In genomic region chr20:3811421-3812258, GRCh38 we compare ENCODE assay signal across 8 cellular contexts. TPM values are rescaled to one million over a fixed set of nuclear protein-coding genes. Genes with fewer than 3 reads are reported as not detected.
DNase-seq lines count a peak whose midpoint lies in the region; ATAC-seq and TF ChIP-seq lines count a peak whose summit lies in the region.

No MANE protein-coding gene starts in this region.

- ATAC-seq in HG03457 (IDR thresholded peaks at IDR 0.05; ENCODE audit: unreplicated experiment): no peak

- DNase-seq in C1 segment of cervical spinal cord (lab: John Stamatoyannopoulos, UW) (peak; percentile 73 to 99 (median 96)), SIG-M5 treated with dmso at 0.1 percent for 504 hours (lab: John Stamatoyannopoulos, UW; ENCODE audit: unreplicated experiment) (peak; percentile 92), activated gamma-delta T cell treated with Interleukin-2 at 50 U/mL for 16 hours (peak; percentile 96), fibroblast of the aortic adventitia (ENCODE audit: low read depth) (peak; percentile 100), occipital lobe (lab: John Stamatoyannopoulos, UW) (peak; percentile 95), stromal cell of bone marrow (ENCODE audit: low read depth) (peak; percentile 96)

- peak; percentile 96 for TF ChIP-seq EP300 in Ishikawa (IDR thresholded peaks at IDR 0.05; ENCODE audit: borderline replicate concordance)

- TF ChIP-seq CTCF in fibroblast of the aortic adventitia (IDR thresholded peaks at IDR 0.05; ENCODE audit: insufficient read depth, low read length): no peak

- H3K4me3 ChIP-seq in fibroblast of the aortic adventitia (ENCODE audit: low read depth, low read length): peak overlapping the region; percentile 63

- no peak for TF ChIP-seq RAD21 in Ishikawa (IDR thresholded peaks at IDR 0.05; ENCODE audit: low read depth)

TF ChIP-seq in Ishikawa, 13 proteins besides CTCF, POLR2A, EP300 and RAD21:
- TF ChIP-seq FOXM1 (IDR thresholded peaks at IDR 0.05; ENCODE audit: borderline replicate concordance, low read depth): peak; percentile 94
- peak; percentile 70 for TF ChIP-seq TEAD4 (IDR thresholded peaks at IDR 0.05)
- peak; percentile 98 for TF ChIP-seq CEBPB (IDR thresholded peaks at IDR 0.05)
- peak; percentile 97 for TF ChIP-seq TCF12 (IDR thresholded peaks at IDR 0.05; ENCODE audit: low read depth)
- TF ChIP-seq MAX (IDR thresholded peaks at IDR 0.05): peak; percentile 99
- TF ChIP-seq ZBTB7A (IDR thresholded peaks at IDR 0.05; ENCODE audit: low read depth): 0 out of 2 replicates have a peak, but pooled peaks have one; percentile 56
- no peak; the same call in 1 of the 2 replicates for TF ChIP-seq YY1 (IDR thresholded peaks at IDR 0.05; ENCODE audit: low read depth)
- no peak for TF ChIP-seq EGR1 (IDR thresholded peaks at IDR 0.05)
- TF ChIP-seq USF1 (IDR thresholded peaks at IDR 0.05): peak; percentile 92
- no peak for TF ChIP-seq CREB1 (IDR thresholded peaks at IDR 0.05; ENCODE audit: low read depth)
- TF ChIP-seq NFIC (IDR thresholded peaks at IDR 0.05): peak; percentile 100

RNA-seq across cellular contexts. Expression of gene AP5S1, which starts 8.7 kb away (rescaled TPM):
- 9.4 and 20.4 TPM in 2 replicates for total RNA-seq in fibroblast of the aortic adventitia (ENCODE audit: low replicate concordance)
- total RNA-seq in occipital lobe: 5.5 TPM

RNA-seq across cellular contexts. Expression of gene CDC25B, which starts 15.5 kb away (rescaled TPM):
- total RNA-seq in fibroblast of the aortic adventitia (ENCODE audit: low replicate concordance): 51.0 and 58.5 TPM in 2 replicates
- total RNA-seq in occipital lobe: 4.5 TPM

RNA-seq across cellular contexts. Expression of gene CENPB, which starts 25.1 kb away (rescaled TPM):
- total RNA-seq in fibroblast of the aortic adventitia (ENCODE audit: low replicate concordance) (94.8 and 170 TPM in 2 replicates), occipital lobe (55.4 TPM)

RNA-seq across cellular contexts. Expression of gene SPEF1, which starts 30.4 kb away (rescaled TPM):
- total RNA-seq in fibroblast of the aortic adventitia (ENCODE audit: low replicate concordance): 0.09 TPM in 1 of 2 replicates, not detected in the other
- 0.16 TPM for total RNA-seq in occipital lobe

RNA-seq across cellular contexts. Expression of gene MAVS, which starts 35.0 kb away (rescaled TPM):
- total RNA-seq in fibroblast of the aortic adventitia (ENCODE audit: low replicate concordance) (16.4 and 23.7 TPM in 2 replicates), occipital lobe (8.0 TPM)
